ENCODE assay signal across 19 cellular contexts in the genomic region with DNA sequence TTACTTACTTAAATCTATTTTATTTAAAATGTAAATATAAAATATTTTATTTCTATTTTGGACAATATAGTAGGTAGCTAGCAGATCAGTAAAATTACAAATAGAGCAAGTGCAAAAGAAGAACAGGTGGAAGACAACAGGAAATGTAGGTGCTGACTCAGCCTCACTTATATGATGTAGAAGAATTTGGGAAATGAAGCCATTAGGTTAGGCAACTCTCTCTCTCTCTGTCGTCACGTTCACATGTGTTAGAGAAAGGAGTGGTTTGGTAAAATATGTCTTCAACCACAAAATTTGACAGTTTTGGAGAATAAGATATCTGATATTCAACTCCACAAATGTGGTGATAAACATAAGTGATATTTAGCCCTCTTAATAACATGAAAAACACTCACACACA.
DNase-seq lines count a peak whose midpoint lies in the region; ATAC-seq and TF ChIP-seq lines count a peak whose summit lies in the region.
"Had no signal": no experiment of that assay in that cellular context is flagged by ENCODE, and none has a peak within 500 bp of the region (broad histone marks: within the 10 kb centered on the region; RNA-seq: fewer than 3 reads in every experiment).

No MANE protein-coding gene starts in this region.

- H3K4me1 Mint-ChIP-seq in CD4-positive, alpha-beta T cell (ENCODE audit: low read depth), result peaks cover 64% of the 10 kb centered on the region
- peaks cover 61 to 69% (median 62%) of the 10 kb centered on the region in 3 donors for H3K4me1 Mint-ChIP-seq in T-cell

- no peak overlapping the region for H3K27ac ChIP-seq in CD4-positive, alpha-beta T cell (ENCODE audit: low read depth, low read length)
- H3K27ac ChIP-seq: heart left ventricle, neural progenitor cell, Peyer's patch, WERI-Rb-1 had no signal

- CTCF ChIA-PET in CD4-positive, alpha-beta T cell (lab: Charles Lee), result no interaction called here
- CTCF ChIA-PET in T-cell (lab: Charles Lee), result no interaction called here

- H3K9me3 Mint-ChIP-seq in CD4-positive, alpha-beta T cell, result peaks cover 4% of the 10 kb centered on the region
- H3K9me3 Mint-ChIP-seq in T-cell, result peaks cover 5 to 15% (median 6%) of the 10 kb centered on the region in 3 donors

- in situ Hi-C loops in KBM-7 (cut with MboI; ENCODE audit: low pct_unique_long_range_greater_than_20kb, low sequenced_read_pairs), result no loop called here

- H3K36me3 Mint-ChIP-seq in CD4-positive, alpha-beta T cell (ENCODE audit: low read depth), result peaks cover 9% of the 10 kb centered on the region
- peaks cover 6% of the 10 kb centered on the region for H3K36me3 Mint-ChIP-seq in T-cell
- H3K36me3 Mint-ChIP-seq: neural progenitor cell had no signal

- intact Hi-C loops in CD4-positive, alpha-beta T cell (cut with DNase I, micrococcal nuclease), result loop anchor here in 1 of 2 experiments (10.0 kb wide), 1 partner anchor 81 kb away; no protein-coding TSS in a partner anchor

- peak; percentile 60 for ATAC-seq in CD4-positive, alpha-beta T cell (ENCODE audit: poor library complexity)
- peak in 1 of 4 experiments; percentile 57 for ATAC-seq in T-cell (replicated peaks in 1 of 4)
- ATAC-seq in HG03342 (IDR thresholded peaks at IDR 0.05; ENCODE audit: unreplicated experiment), result no peak
- ATAC-seq: HCT116, heart left ventricle, right cardiac atrium had no signal

- no peaks in the 10 kb centered on the region for H3K27me3 Mint-ChIP-seq in CD4-positive, alpha-beta T cell
- no peaks in the 10 kb centered on the region for H3K27me3 Mint-ChIP-seq in T-cell
- H3K27me3 Mint-ChIP-seq: B cell had no signal

- H3K4me3 Mint-ChIP-seq in CD4-positive, alpha-beta T cell, result no peak overlapping the region
- no peak overlapping the region for H3K4me3 Mint-ChIP-seq in T-cell
- H3K4me3 Mint-ChIP-seq: B cell, neural progenitor cell had no signal

- no peak for TF ChIP-seq CTCF in CD4-positive, alpha-beta T cell (IDR thresholded peaks at IDR 0.05)
- TF ChIP-seq CTCF in fibroblast of villous mesenchyme (IDR thresholded peaks at IDR 0.05; ENCODE audit: insufficient read depth, low read depth, low read length), result no peak

- H3K4me3 ChIP-seq in fibroblast of villous mesenchyme (ENCODE audit: low read depth, low read length), result no peak overlapping the region
- H3K4me3 ChIP-seq: heart left ventricle, neural progenitor cell, Peyer's patch had no signal

- no peaks in the 10 kb centered on the region for H3K27me3 ChIP-seq in CD4-positive, alpha-beta T cell (ENCODE audit: control insufficient read depth, insufficient read depth, low read length)
- H3K27me3 ChIP-seq: heart left ventricle, neural progenitor cell, Peyer's patch had no signal

- DNase-seq in CD4-positive, alpha-beta T cell, result no peak
- DNase-seq in KBM-7, result peak; percentile 26
- DNase-seq in T-cell, result no peak
- peak; percentile 57 for DNase-seq in fibroblast of villous mesenchyme (ENCODE audit: low read depth)
- DNase-seq in ecto neural progenitor cell (ENCODE audit: low spot score), result no peak
- DNase-seq in anterior cingulate cortex (lab: John Stamatoyannopoulos, UW), result no peak
- no peak for DNase-seq in SW480 (ENCODE audit: low spot score)
- DNase-seq: heart left ventricle, islet precursor cell, NCI-H1048, NCI-H2081 treated with DMSO at 0.1 percent for 48 hours, NCI-H524 treated with DMSO at 0.1 percent for 48 hours, Peyer's patch, right cardiac atrium, WERI-Rb-1 had no signal

- no peaks in the 10 kb centered on the region for H3K9me3 ChIP-seq in CD4-positive, alpha-beta T cell (ENCODE audit: control insufficient read depth, low read length)
- H3K9me3 ChIP-seq: Peyer's patch had no signal

- POLR2A ChIA-PET in CD4-positive, alpha-beta T cell (lab: Charles Lee), result interaction anchor here (0.6 kb wide), 1 partner anchor 93 kb away, joined by 3 read pairs; no protein-coding TSS in a partner anchor
- POLR2A ChIA-PET in T-cell (lab: Charles Lee), result no interaction called here

- peak overlapping the region; percentile 47 for H3K27ac Mint-ChIP-seq in CD4-positive, alpha-beta T cell
- peak overlapping the region; percentile 58 to 60 for H3K27ac Mint-ChIP-seq in T-cell
- H3K27ac Mint-ChIP-seq: B cell, neural progenitor cell had no signal

Comparison
In these comparisons a context has a peak if more than half of its experiments do, and no peak if none do; other contexts are left out.
1. DNase-seq: peak in KBM-7 (single experiment) and fibroblast of villous mesenchyme (single experiment); none in CD4-positive, alpha-beta T cell (0 of 10), T-cell (0 of 34), ecto neural progenitor cell (single experiment), anterior cingulate cortex (0 of 58) and SW480 (single experiment).